11 cellular contexts compared by ENCODE assay signal in genomic region chr1:9193226-9193625, GRCh38.
"Had no signal": no experiment of that assay in that cellular context is flagged by ENCODE, and none has a peak within 500 bp of the region (broad histone marks: within the 10 kb centered on the region; RNA-seq: fewer than 3 reads in every experiment).

No MANE protein-coding gene starts in this region.

- H3K27me3 ChIP-seq: pancreas, uterus had no signal

- H3K9me3 ChIP-seq: pancreas, uterus had no signal

- H3K36me3 ChIP-seq: pancreas, uterus had no signal

- DNase-seq: activated B cell treated with CpG ODN at 0.5 μM for 24 hours; activated CD4-positive, alpha-beta T cell treated with anti-CD3 and anti-CD28 coated beads, Interleukin-2, amount 10 ng/mL, durations not matched to agents 7 days and 5 days; activated CD8-positive, alpha-beta memory T cell treated with anti-CD3 and anti-CD28 coated beads for 24 hours; activated naive CD4-positive, alpha-beta T cell treated with anti-CD3 and anti-CD28 coated beads, Interleukin-2, amount 50 U/mL, for 16 hours; activated T-cell treated with anti-CD3 and anti-CD28 coated beads for 4 hours; amygdala; cerebellar nuclear complex; dermis blood vessel endothelial cell; pancreas; T-helper 17 cell; uterus had no signal

- ATAC-seq: pancreas, T-helper 17 cell had no signal

- H3K27ac ChIP-seq: pancreas, uterus had no signal

- H3K4me1 ChIP-seq: pancreas, uterus had no signal

- H3K4me3 ChIP-seq: pancreas, uterus had no signal
